25 cellular contexts compared by ENCODE assay signal in genomic region chr3:32095431-32095830, GRCh38.
"Had no signal": no experiment of that assay in that cellular context is flagged by ENCODE, and none has a peak within 500 bp of the region (broad histone marks: within the 10 kb centered on the region; RNA-seq: fewer than 3 reads in every experiment).

No MANE protein-coding gene starts in this region.

- H3K9me3 ChIP-seq: ovary, right atrium auricular region, testis, thyroid gland, upper lobe of left lung, vagina had no signal

- ATAC-seq: naive thymus-derived CD4-positive, alpha-beta T cell; natural killer cell treated with Interleukin-12 subunit alpha and Interleukin-12 subunit beta and Interleukin-15 and Interleukin-18, amount 100 ng/mL, for 72 hours; sciatic nerve; stimulated activated naive B cell treated with anti-CD40 and anti-IgM and Interleukin-4, amounts not matched to agents 10 μg/mL and 1 μg/mL and 100 μg/mL, for 72 hours; stimulated activated naive CD8-positive, alpha-beta T cell treated with anti-CD3 and anti-CD28 coated beads, Interleukin-15, Interleukin-2, amounts not matched to agents 100 U/mL and 50 U/mL, for 24 hours had no signal

- DNase-seq: hypothalamus; immature natural killer cell; kidney; left ventricle myocardium inferior; mesendoderm; naive thymus-derived CD4-positive, alpha-beta T cell; ovary; stimulated activated CD4-positive, alpha-beta T cell treated with anti-CD3 and anti-CD28 coated beads, Interleukin-12 subunit alpha, Interleukin-12 subunit beta, amount 100 ng/mL, for 4 hours; stimulated activated CD4-positive, alpha-beta T cell treated with anti-CD3 and anti-CD28 coated beads, Interleukin-15, amount 100 ng/mL, for 24 hours; stimulated activated CD4-positive, alpha-beta T cell treated with anti-CD3 and anti-CD28 coated beads, Interleukin-2, amount 100 ng/mL, for 24 hours; stimulated activated CD4-positive, alpha-beta T cell treated with anti-CD3 and anti-CD28 coated beads, Interleukin-4, amount 100 ng/mL, for 1 hour; stimulated activated naive B cell treated with anti-CD40 and anti-IgM and Interleukin-4, amounts not matched to agents 10 μg/mL and 1 μg/mL and 100 μg/mL, for 72 hours; stimulated activated naive CD8-positive, alpha-beta T cell treated with anti-CD3 and anti-CD28 coated beads, Interleukin-15, Interleukin-2, amounts not matched to agents 100 U/mL and 50 U/mL, for 24 hours; stomach; testis; thyroid gland; transverse colon; upper lobe of left lung had no signal

- H3K36me3 ChIP-seq: left ventricle myocardium inferior, ovary, right atrium auricular region, stomach, thyroid gland, transverse colon, upper lobe of left lung, vagina had no signal

- H3K27ac ChIP-seq: left ventricle myocardium inferior, ovary, right atrium auricular region, skin epidermis, stomach, testis, thyroid gland, transverse colon, upper lobe of left lung, vagina had no signal

- H3K4me3 ChIP-seq: left ventricle myocardium inferior, lung, ovary, right atrium auricular region, skin epidermis, stomach, testis, thyroid gland, transverse colon, upper lobe of left lung, vagina had no signal

- FAIRE-seq: islet of Langerhans had no signal

- H3K4me1 ChIP-seq: left ventricle myocardium inferior, right atrium auricular region, stomach, testis, thyroid gland, transverse colon, upper lobe of left lung, vagina had no signal
